Comparison of ENCODE assay signal across 15 cellular contexts in the genomic region with DNA sequence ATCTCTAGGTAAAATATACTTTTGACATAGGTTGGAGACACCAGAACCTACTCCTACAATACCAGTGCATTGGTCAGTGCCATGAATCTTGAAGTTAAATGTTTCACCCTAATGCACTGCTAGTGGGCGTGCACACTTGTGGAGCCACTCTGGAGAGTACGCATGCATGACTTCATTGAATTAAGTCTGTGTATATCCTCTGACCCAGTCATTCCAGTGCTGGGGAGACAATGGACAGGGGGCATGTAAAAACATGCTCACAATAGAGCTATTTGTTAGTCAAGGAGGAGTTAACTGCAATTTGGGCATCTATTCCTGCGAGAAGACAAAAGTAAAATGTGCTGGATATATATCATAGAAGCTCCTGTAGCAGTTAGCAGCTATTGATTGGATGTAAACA.
"Had no signal": no experiment of that assay in that cellular context is flagged by ENCODE, and none has a peak within 500 bp of the region (broad histone marks: within the 10 kb centered on the region; RNA-seq: fewer than 3 reads in every experiment).

No MANE protein-coding gene starts in this region.

- H3K79me2 ChIP-seq: parathyroid adenoma had no signal

- H3K36me3 ChIP-seq: left lung, thoracic aorta had no signal

- H3K4me3 ChIP-seq: left lung, mucosa of descending colon, thoracic aorta had no signal

- ATAC-seq: activated T-helper 17 cell treated with anti-CD3 and anti-CD28 coated beads, Interleukin-2, amount 50 U/mL, for 72 hours; left lung; mucosa of descending colon; naive thymus-derived CD4-positive, alpha-beta T cell; stimulated activated effector memory CD8-positive, alpha-beta T cell treated with anti-CD3 and anti-CD28 coated beads, Interleukin-12 subunit alpha, Interleukin-12 subunit beta, amount 100 ng/mL, for 72 hours had no signal

- FAIRE-seq: kidney had no signal

- H3K9me3 ChIP-seq: left lung, mucosa of descending colon, thoracic aorta had no signal

- DNase-seq: activated CD4-positive, CD25-positive, alpha-beta regulatory T cell treated with anti-CD3 and anti-CD28 coated beads, Interleukin-2, amount 50 U/mL, for 72 hours; activated naive CD4-positive, alpha-beta T cell treated with Interleukin-2 at 50 U/mL for 16 hours; anterior cingulate cortex; erythroblast; hippocampal formation; kidney; left lung; mucosa of descending colon; naive thymus-derived CD4-positive, alpha-beta T cell; stimulated activated CD4-positive, alpha-beta T cell treated with anti-CD3 and anti-CD28 coated beads, Interleukin-12 subunit alpha, Interleukin-12 subunit beta, amount 100 ng/mL, for 4 hours; stimulated activated CD4-positive, alpha-beta T cell treated with anti-CD3 and anti-CD28 coated beads, Interleukin-2, amount 100 ng/mL, for 24 hours had no signal

- H3K4me1 ChIP-seq: left lung, parathyroid adenoma had no signal

- H3K27ac ChIP-seq: left lung, parathyroid adenoma, thoracic aorta had no signal

- H3K27me3 ChIP-seq: left lung had no signal

- H2AFZ ChIP-seq: parathyroid adenoma had no signal
